Comparison of ENCODE assay signal across 1 cellular context in the genomic region with DNA sequence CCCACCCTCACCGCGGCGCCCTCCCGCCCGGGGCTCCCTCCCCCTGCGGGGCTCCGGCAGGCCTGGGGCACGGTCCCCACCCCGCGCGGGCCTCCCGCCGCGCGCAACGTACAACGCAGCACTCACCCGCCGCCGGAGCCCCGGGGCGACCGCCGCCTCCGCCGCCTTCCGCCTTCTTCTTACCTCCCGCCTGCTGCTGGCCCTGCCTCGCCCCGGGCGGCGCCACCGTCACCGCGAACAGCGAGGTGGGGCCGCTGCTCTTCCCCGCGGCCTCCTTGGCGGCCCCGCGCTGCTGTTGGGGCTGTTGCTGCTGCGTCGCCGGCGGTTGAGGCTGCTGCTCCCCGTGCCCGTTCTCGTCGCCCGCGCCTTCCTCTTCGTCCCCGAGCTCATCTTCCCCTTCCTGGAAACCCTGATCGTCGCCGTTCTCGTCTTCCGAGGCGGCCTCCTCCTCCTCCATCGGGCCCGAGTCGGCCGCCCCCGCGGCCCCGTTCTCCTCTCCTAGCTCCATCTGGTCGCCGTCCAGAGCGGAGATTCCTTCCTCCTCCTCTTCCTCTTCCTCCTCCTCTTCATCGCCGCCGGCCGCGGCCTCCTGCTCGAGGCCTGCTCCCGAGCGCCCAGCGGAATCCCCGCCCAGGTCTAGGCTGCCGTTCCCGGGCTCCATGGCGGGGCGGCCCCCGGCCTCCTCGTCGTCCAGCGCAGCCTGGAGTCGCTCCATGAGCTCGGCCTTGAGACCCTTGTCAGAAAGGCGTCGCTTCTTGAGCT.
TF ChIP-seq lines count a peak whose summit lies in the region.

No MANE protein-coding gene starts in this region.

TF ChIP-seq in HEK293, 187 proteins besides CTCF, POLR2A, EP300 and RAD21 (continued from another document and continues in another):
- TF ChIP-seq, protein P1, sequence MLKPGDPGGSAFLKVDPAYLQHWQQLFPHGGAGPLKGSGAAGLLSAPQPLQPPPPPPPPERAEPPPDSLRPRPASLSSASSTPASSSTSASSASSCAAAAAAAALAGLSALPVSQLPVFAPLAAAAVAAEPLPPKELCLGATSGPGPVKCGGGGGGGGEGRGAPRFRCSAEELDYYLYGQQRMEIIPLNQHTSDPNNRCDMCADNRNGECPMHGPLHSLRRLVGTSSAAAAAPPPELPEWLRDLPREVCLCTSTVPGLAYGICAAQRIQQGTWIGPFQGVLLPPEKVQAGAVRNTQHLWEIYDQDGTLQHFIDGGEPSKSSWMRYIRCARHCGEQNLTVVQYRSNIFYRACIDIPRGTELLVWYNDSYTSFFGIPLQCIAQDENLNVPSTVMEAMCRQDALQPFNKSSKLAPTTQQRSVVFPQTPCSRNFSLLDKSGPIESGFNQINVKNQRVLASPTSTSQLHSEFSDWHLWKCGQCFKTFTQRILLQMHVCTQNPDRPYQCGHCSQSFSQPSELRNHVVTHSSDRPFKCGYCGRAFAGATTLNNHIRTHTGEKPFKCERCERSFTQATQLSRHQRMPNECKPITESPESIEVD (tag by site-specific recombination; IDR thresholded peaks at IDR 0.05): no peak
- TF ChIP-seq ZNF677 (tag by site-specific recombination; IDR thresholded peaks at IDR 0.05): no peak
- TF ChIP-seq MZF1 (tag by site-specific recombination; IDR thresholded peaks at IDR 0.05; ENCODE audit: borderline replicate concordance): no peak
- TF ChIP-seq ZNF544 (tag by site-specific recombination; IDR thresholded peaks at IDR 0.05): no peak
- TF ChIP-seq KLF7 (tag by site-specific recombination; IDR thresholded peaks at IDR 0.05; ENCODE audit: borderline replicate concordance): no peak; the same call in 1 of the 2 replicates
- no peak for TF ChIP-seq HOXA7 (CRISPR knock-in tag; IDR thresholded peaks at IDR 0.05; ENCODE audit: borderline replicate concordance)
- TF ChIP-seq, protein P2, sequence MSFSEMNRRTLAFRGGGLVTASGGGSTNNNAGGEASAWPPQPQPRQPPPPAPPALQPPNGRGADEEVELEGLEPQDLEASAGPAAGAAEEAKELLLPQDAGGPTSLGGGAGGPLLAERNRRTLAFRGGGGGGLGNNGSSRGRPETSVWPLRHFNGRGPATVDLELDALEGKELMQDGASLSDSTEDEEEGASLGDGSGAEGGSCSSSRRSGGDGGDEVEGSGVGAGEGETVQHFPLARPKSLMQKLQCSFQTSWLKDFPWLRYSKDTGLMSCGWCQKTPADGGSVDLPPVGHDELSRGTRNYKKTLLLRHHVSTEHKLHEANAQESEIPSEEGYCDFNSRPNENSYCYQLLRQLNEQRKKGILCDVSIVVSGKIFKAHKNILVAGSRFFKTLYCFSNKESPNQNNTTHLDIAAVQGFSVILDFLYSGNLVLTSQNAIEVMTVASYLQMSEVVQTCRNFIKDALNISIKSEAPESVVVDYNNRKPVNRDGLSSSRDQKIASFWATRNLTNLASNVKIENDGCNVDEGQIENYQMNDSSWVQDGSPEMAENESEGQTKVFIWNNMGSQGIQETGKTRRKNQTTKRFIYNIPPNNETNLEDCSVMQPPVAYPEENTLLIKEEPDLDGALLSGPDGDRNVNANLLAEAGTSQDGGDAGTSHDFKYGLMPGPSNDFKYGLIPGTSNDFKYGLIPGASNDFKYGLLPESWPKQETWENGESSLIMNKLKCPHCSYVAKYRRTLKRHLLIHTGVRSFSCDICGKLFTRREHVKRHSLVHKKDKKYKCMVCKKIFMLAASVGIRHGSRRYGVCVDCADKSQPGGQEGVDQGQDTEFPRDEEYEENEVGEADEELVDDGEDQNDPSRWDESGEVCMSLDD (tag by site-specific recombination; IDR thresholded peaks at IDR 0.05): peak; percentile 22; the same call in 1 of the 2 replicates
- TF ChIP-seq, protein P3, sequence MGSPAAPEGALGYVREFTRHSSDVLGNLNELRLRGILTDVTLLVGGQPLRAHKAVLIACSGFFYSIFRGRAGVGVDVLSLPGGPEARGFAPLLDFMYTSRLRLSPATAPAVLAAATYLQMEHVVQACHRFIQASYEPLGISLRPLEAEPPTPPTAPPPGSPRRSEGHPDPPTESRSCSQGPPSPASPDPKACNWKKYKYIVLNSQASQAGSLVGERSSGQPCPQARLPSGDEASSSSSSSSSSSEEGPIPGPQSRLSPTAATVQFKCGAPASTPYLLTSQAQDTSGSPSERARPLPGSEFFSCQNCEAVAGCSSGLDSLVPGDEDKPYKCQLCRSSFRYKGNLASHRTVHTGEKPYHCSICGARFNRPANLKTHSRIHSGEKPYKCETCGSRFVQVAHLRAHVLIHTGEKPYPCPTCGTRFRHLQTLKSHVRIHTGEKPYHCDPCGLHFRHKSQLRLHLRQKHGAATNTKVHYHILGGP (tag by site-specific recombination; IDR thresholded peaks at IDR 0.05): no peak
- TF ChIP-seq, protein P4, sequence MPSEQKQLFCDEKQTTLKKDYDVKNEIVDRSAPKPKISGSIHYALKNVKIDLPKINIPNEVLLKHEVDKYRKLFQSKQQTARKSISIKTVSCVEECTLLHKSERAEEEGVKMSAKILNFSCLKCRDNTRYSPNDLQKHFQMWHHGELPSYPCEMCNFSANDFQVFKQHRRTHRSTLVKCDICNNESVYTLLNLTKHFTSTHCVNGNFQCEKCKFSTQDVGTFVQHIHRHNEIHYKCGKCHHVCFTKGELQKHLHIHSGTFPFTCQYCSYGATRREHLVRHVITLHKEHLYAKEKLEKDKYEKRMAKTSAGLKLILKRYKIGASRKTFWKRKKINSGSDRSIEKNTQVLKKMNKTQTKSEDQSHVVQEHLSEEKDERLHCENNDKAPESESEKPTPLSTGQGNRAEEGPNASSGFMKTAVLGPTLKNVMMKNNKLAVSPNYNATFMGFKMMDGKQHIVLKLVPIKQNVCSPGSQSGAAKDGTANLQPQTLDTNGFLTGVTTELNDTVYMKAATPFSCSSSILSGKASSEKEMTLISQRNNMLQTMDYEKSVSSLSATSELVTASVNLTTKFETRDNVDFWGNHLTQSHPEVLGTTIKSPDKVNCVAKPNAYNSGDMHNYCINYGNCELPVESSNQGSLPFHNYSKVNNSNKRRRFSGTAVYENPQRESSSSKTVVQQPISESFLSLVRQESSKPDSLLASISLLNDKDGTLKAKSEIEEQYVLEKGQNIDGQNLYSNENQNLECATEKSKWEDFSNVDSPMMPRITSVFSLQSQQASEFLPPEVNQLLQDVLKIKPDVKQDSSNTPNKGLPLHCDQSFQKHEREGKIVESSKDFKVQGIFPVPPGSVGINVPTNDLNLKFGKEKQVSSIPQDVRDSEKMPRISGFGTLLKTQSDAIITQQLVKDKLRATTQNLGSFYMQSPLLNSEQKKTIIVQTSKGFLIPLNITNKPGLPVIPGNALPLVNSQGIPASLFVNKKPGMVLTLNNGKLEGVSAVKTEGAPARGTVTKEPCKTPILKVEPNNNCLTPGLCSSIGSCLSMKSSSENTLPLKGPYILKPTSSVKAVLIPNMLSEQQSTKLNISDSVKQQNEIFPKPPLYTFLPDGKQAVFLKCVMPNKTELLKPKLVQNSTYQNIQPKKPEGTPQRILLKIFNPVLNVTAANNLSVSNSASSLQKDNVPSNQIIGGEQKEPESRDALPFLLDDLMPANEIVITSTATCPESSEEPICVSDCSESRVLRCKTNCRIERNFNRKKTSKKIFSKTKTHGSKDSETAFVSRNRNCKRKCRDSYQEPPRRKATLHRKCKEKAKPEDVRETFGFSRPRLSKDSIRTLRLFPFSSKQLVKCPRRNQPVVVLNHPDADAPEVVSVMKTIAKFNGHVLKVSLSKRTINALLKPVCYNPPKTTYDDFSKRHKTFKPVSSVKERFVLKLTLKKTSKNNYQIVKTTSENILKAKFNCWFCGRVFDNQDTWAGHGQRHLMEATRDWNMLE (tag by site-specific recombination; conservative IDR thresholded peaks at IDR 0.05; ENCODE audit: low read depth): no peak
- no peak for TF ChIP-seq ZNF112 (tag by site-specific recombination; IDR thresholded peaks at IDR 0.05)
- TF ChIP-seq IKZF3 (tag by site-specific recombination; IDR thresholded peaks at IDR 0.05): no peak
- no peak for TF ChIP-seq ZNF792 (tag by site-specific recombination; IDR thresholded peaks at IDR 0.05)
- TF ChIP-seq ZNF174 (tag by site-specific recombination; IDR thresholded peaks at IDR 0.05): no peak
- peak; percentile 47; the same call in 1 of the 2 replicates for TF ChIP-seq ZNF707 (tag by site-specific recombination; IDR thresholded peaks at IDR 0.05)
- peak; percentile 30; the same call in 1 of the 2 replicates for TF ChIP-seq SCRT2 (tag by site-specific recombination; IDR thresholded peaks at IDR 0.05)
- TF ChIP-seq ZNF157 (tag by site-specific recombination; IDR thresholded peaks at IDR 0.05): no peak
- no peak for TF ChIP-seq ZEB2 (tag by site-specific recombination; IDR thresholded peaks at IDR 0.05)
- TF ChIP-seq, protein P5, sequence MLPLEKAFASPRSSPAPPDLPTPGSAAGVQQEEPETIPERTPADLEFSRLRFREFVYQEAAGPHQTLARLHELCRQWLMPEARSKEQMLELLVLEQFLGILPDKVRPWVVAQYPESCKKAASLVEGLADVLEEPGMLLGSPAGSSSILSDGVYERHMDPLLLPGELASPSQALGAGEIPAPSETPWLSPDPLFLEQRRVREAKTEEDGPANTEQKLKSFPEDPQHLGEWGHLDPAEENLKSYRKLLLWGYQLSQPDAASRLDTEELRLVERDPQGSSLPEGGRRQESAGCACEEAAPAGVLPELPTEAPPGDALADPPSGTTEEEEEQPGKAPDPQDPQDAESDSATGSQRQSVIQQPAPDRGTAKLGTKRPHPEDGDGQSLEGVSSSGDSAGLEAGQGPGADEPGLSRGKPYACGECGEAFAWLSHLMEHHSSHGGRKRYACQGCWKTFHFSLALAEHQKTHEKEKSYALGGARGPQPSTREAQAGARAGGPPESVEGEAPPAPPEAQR (tag by site-specific recombination; IDR thresholded peaks at IDR 0.05): 0 out of 2 replicates have a peak, but pooled peaks have one; percentile 2
- TF ChIP-seq, protein P6, sequence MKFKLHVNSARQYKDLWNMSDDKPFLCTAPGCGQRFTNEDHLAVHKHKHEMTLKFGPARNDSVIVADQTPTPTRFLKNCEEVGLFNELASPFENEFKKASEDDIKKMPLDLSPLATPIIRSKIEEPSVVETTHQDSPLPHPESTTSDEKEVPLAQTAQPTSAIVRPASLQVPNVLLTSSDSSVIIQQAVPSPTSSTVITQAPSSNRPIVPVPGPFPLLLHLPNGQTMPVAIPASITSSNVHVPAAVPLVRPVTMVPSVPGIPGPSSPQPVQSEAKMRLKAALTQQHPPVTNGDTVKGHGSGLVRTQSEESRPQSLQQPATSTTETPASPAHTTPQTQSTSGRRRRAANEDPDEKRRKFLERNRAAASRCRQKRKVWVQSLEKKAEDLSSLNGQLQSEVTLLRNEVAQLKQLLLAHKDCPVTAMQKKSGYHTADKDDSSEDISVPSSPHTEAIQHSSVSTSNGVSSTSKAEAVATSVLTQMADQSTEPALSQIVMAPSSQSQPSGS (tag by site-specific recombination; IDR thresholded peaks at IDR 0.05; ENCODE audit: low read depth): no peak
- TF ChIP-seq ZNF529 (tag by site-specific recombination; IDR thresholded peaks at IDR 0.05; ENCODE audit: insufficient replicate concordance): no peak
- no peak for TF ChIP-seq ZNF138 (tag by site-specific recombination; IDR thresholded peaks at IDR 0.05; ENCODE audit: borderline replicate concordance)
- no peak for TF ChIP-seq ZNF624 (tag by site-specific recombination; IDR thresholded peaks at IDR 0.05)
- TF ChIP-seq, protein P7, sequence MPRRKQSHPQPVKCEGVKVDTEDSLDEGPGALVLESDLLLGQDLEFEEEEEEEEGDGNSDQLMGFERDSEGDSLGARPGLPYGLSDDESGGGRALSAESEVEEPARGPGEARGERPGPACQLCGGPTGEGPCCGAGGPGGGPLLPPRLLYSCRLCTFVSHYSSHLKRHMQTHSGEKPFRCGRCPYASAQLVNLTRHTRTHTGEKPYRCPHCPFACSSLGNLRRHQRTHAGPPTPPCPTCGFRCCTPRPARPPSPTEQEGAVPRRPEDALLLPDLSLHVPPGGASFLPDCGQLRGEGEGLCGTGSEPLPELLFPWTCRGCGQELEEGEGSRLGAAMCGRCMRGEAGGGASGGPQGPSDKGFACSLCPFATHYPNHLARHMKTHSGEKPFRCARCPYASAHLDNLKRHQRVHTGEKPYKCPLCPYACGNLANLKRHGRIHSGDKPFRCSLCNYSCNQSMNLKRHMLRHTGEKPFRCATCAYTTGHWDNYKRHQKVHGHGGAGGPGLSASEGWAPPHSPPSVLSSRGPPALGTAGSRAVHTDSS (tag by site-specific recombination; IDR thresholded peaks at IDR 0.05): peak; percentile 100
- no peak for TF ChIP-seq ZNF37A (tag by site-specific recombination; IDR thresholded peaks at IDR 0.05)
- TF ChIP-seq, protein P8, sequence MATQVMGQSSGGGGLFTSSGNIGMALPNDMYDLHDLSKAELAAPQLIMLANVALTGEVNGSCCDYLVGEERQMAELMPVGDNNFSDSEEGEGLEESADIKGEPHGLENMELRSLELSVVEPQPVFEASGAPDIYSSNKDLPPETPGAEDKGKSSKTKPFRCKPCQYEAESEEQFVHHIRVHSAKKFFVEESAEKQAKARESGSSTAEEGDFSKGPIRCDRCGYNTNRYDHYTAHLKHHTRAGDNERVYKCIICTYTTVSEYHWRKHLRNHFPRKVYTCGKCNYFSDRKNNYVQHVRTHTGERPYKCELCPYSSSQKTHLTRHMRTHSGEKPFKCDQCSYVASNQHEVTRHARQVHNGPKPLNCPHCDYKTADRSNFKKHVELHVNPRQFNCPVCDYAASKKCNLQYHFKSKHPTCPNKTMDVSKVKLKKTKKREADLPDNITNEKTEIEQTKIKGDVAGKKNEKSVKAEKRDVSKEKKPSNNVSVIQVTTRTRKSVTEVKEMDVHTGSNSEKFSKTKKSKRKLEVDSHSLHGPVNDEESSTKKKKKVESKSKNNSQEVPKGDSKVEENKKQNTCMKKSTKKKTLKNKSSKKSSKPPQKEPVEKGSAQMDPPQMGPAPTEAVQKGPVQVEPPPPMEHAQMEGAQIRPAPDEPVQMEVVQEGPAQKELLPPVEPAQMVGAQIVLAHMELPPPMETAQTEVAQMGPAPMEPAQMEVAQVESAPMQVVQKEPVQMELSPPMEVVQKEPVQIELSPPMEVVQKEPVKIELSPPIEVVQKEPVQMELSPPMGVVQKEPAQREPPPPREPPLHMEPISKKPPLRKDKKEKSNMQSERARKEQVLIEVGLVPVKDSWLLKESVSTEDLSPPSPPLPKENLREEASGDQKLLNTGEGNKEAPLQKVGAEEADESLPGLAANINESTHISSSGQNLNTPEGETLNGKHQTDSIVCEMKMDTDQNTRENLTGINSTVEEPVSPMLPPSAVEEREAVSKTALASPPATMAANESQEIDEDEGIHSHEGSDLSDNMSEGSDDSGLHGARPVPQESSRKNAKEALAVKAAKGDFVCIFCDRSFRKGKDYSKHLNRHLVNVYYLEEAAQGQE (tag by site-specific recombination; IDR thresholded peaks at IDR 0.05): peak; percentile 40; the same call in 1 of the 2 replicates
- TF ChIP-seq ZIC2 (tag by site-specific recombination; IDR thresholded peaks at IDR 0.05): peak; percentile 83
- peak; percentile 55 for TF ChIP-seq SP2 (tag by site-specific recombination; IDR thresholded peaks at IDR 0.05)
- TF ChIP-seq, protein P9, sequence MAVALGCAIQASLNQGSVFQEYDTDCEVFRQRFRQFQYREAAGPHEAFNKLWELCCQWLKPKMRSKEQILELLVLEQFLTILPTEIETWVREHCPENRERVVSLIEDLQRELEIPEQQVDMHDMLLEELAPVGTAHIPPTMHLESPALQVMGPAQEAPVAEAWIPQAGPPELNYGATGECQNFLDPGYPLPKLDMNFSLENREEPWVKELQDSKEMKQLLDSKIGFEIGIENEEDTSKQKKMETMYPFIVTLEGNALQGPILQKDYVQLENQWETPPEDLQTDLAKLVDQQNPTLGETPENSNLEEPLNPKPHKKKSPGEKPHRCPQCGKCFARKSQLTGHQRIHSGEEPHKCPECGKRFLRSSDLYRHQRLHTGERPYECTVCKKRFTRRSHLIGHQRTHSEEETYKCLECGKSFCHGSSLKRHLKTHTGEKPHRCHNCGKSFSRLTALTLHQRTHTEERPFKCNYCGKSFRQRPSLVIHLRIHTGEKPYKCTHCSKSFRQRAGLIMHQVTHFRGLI (tag by site-specific recombination; IDR thresholded peaks at IDR 0.05): no peak
- peak; percentile 88; the same call in 1 of the 2 replicates for TF ChIP-seq ZNF837 (tag by site-specific recombination; IDR thresholded peaks at IDR 0.05)
